In the genomic region with DNA sequence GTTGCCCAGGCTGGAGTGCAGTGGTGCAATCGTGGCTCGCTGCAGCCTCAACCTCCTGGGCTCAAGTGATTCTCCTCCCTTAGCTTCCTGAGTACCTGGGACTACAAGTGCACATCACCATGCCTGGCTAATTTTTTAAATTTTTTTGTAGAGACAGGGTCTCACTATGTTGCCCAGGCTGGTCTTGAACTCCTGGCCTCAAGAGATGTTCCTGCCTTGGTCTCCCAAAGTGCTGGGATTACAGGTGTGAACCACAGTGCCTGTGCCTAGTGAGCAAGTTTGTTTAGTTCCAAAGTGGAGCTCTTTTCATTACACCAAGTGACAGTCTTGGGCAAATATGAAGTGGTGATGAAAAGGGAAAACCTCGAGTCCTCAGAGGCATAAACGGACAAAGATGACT, we compare ENCODE assay signal across 10 cellular contexts. TPM values are rescaled to one million over a fixed set of nuclear protein-coding genes. Genes with fewer than 3 reads are reported as not detected.
A peak's percentile ranks its signal among the peaks of the same experiment; 100 is the strongest.
DNase-seq lines count a peak whose midpoint lies in the region; ATAC-seq and TF ChIP-seq lines count a peak whose summit lies in the region.
"Not testable (repeated sequence)": the region's sequence is repeated elsewhere in the genome, so short reads cannot be mapped to it uniquely, and the experiment has no call there.
"Had no signal": no experiment of that assay in that cellular context is flagged by ENCODE, and none has a peak within 500 bp of the region (broad histone marks: within the 10 kb centered on the region; RNA-seq: fewer than 3 reads in every experiment).

No MANE protein-coding gene starts in this region.

- WGBS in HUES64, result 94% methylated on average over 4 of the region's 4 CpGs
- WGBS in mammary epithelial cell (ENCODE audit: low coverage, missing lambda C conversion rate), result 80% methylated on average over 4 of the region's 4 CpGs

- not testable (repeated sequence) for DNase-seq in CD4-positive, CD25-positive, alpha-beta regulatory T cell; T-cell; activated T-helper 1 cell treated with anti-CD3 and anti-CD28 coated beads, Interleukin-12 subunit alpha, Interleukin-12 subunit beta, Interleukin-2, Interleukin-4 antibody, amounts not matched to agents 30 ng/mL and 10 ng/mL and 1 ng/mL, durations not matched to agents 14 hours and 24 hours and 36 hours (ENCODE audit: low spot score); mammary epithelial cell; immature natural killer cell

- not testable (repeated sequence) for H2AFZ ChIP-seq in mammary epithelial cell (ENCODE audit: low read depth, low read length)

- in situ Hi-C loops in mammary epithelial cell (cut with MboI; ENCODE audit: low sequenced_read_pairs in 2 of 2), result not testable (repeated sequence)

- H3K27me3 Mint-ChIP-seq in CD4-positive, CD25-positive, alpha-beta regulatory T cell; T-cell; activated T-helper 1 cell treated with anti-CD3 and anti-CD28 coated beads, Interleukin-12 subunit alpha, Interleukin-12 subunit beta, Interleukin-2, Interleukin-4 antibody, amounts not matched to agents 30 ng/mL and 10 ng/mL and 1 ng/mL, durations not matched to agents 14 hours and 24 hours and 36 hours (ENCODE audit: insufficient read depth); immature natural killer cell (ENCODE audit: low read depth in 3 of 3); nephron (ENCODE audit: low read depth); stimulated activated naive CD8-positive, alpha-beta T cell treated with anti-CD3 and anti-CD28 coated beads, Interleukin-15, Interleukin-2, amounts not matched to agents 100 ng/mL and 50 ng/mL, for 24 hours: not testable (repeated sequence)

- not testable (repeated sequence) for H3K27ac ChIP-seq in CD4-positive, CD25-positive, alpha-beta regulatory T cell (ENCODE audit: insufficient read depth, low read length, poor library complexity, severe bottlenecking); HUES64 (ENCODE audit: low read depth, low read length); mammary epithelial cell (ENCODE audit: insufficient read depth, low read depth, low read length)

- not testable (repeated sequence) for H3K9me3 ChIP-seq in CD4-positive, CD25-positive, alpha-beta regulatory T cell (ENCODE audit: control insufficient read depth in 2 of 2, low read length in 2 of 2); HUES64 (ENCODE audit: insufficient read depth, low read depth, low read length); mammary epithelial cell (replicated peaks; ENCODE audit: insufficient read depth, low read length)

- dilution Hi-C loops in mammary epithelial cell (cut with HindIII; ENCODE audit: low sequenced_read_pairs), result not testable (repeated sequence)

- H3K4me1 Mint-ChIP-seq in CD4-positive, CD25-positive, alpha-beta regulatory T cell, result peaks cover 10 to 80% (median 57%) of the 10 kb centered on the region in 4 donors
- H3K4me1 Mint-ChIP-seq in T-cell, result peaks cover 53 to 71% (median 65%) of the 10 kb centered on the region in 3 donors
- peaks cover 53% of the 10 kb centered on the region for H3K4me1 Mint-ChIP-seq in activated T-helper 1 cell treated with anti-CD3 and anti-CD28 coated beads, Interleukin-12 subunit alpha, Interleukin-12 subunit beta, Interleukin-2, Interleukin-4 antibody, amounts not matched to agents 30 ng/mL and 10 ng/mL and 1 ng/mL, durations not matched to agents 14 hours and 24 hours and 36 hours (ENCODE audit: low read depth)
- H3K4me1 Mint-ChIP-seq in immature natural killer cell, result peaks cover 58 to 82% of the 10 kb centered on the region in 2 donors
- H3K4me1 Mint-ChIP-seq in nephron, result peaks cover 16% of the 10 kb centered on the region
- H3K4me1 Mint-ChIP-seq in stimulated activated naive CD8-positive, alpha-beta T cell treated with anti-CD3 and anti-CD28 coated beads, Interleukin-15, Interleukin-2, amounts not matched to agents 100 ng/mL and 50 ng/mL, for 24 hours (ENCODE audit: low read depth), result peaks cover 58% of the 10 kb centered on the region

- not testable (repeated sequence) for H4K20me1 ChIP-seq in mammary epithelial cell (ENCODE audit: insufficient read depth, low read length)

- not testable (repeated sequence) for H3K36me3 Mint-ChIP-seq in CD4-positive, CD25-positive, alpha-beta regulatory T cell; T-cell; immature natural killer cell
- H3K36me3 Mint-ChIP-seq in activated T-helper 1 cell treated with anti-CD3 and anti-CD28 coated beads, Interleukin-12 subunit alpha, Interleukin-12 subunit beta, Interleukin-2, Interleukin-4 antibody, amounts not matched to agents 30 ng/mL and 10 ng/mL and 1 ng/mL, durations not matched to agents 14 hours and 24 hours and 36 hours (ENCODE audit: low read depth), result peaks cover 16% of the 10 kb centered on the region
- H3K36me3 Mint-ChIP-seq in nephron (ENCODE audit: low read depth), result peaks cover 24% of the 10 kb centered on the region
- H3K36me3 Mint-ChIP-seq in stimulated activated naive CD8-positive, alpha-beta T cell treated with anti-CD3 and anti-CD28 coated beads, Interleukin-15, Interleukin-2, amounts not matched to agents 100 ng/mL and 50 ng/mL, for 24 hours (ENCODE audit: low read depth), result peaks cover 21% of the 10 kb centered on the region

- POLR2A ChIA-PET in T-cell (lab: Charles Lee), result interaction anchor here in 1 of 2 donors (0.6 kb wide), 1 partner anchor 350 kb away, joined by 3 read pairs; no protein-coding TSS in a partner anchor

- H3K36me3 ChIP-seq in CD4-positive, CD25-positive, alpha-beta regulatory T cell (ENCODE audit: control insufficient read depth, insufficient read depth, low read length); HUES64 (ENCODE audit: insufficient read depth, low read length); mammary epithelial cell (ENCODE audit: insufficient read depth, low read length): not testable (repeated sequence)

- not testable (repeated sequence) for TF ChIP-seq CTCF in mammary epithelial cell (conservative IDR thresholded peaks at IDR 0.05 in 1 of 2, IDR thresholded peaks at IDR 0.05 in 1 of 2; ENCODE audit: extremely low read depth in 1 of 2, insufficient read depth in 1 of 2, low read depth in 1 of 2, low read length in 2 of 2); nephron (IDR thresholded peaks at IDR 0.05; ENCODE audit: unreplicated experiment in 3 of 3)

- CTCF ChIA-PET in T-cell (lab: Charles Lee), result interaction anchor here (0.6 to 1.4 kb wide), 5 partner anchors 8 to 486 kb away, joined by 3 to 7 read pairs (median 4); a partner anchor contains a TSS
- CTCF ChIA-PET in mammary epithelial cell (lab: Charles Lee; ENCODE audit: low non-redundant PET), result not testable (repeated sequence)

- not testable (repeated sequence) for H3K9ac ChIP-seq in HUES64 (ENCODE audit: low read depth, low read length); mammary epithelial cell (ENCODE audit: insufficient read depth, low read length)

- peaks cover 72% of the 10 kb centered on the region for H3K79me2 ChIP-seq in mammary epithelial cell (ENCODE audit: insufficient read depth, low read length)

- H3K27me3 ChIP-seq in CD4-positive, CD25-positive, alpha-beta regulatory T cell (ENCODE audit: control insufficient read depth, insufficient read depth, low read length); HUES64 (ENCODE audit: insufficient read depth, low read length); mammary epithelial cell (ENCODE audit: insufficient read depth, low read length): not testable (repeated sequence)

- H3K9me3 Mint-ChIP-seq in CD4-positive, CD25-positive, alpha-beta regulatory T cell; T-cell; activated T-helper 1 cell treated with anti-CD3 and anti-CD28 coated beads, Interleukin-12 subunit alpha, Interleukin-12 subunit beta, Interleukin-2, Interleukin-4 antibody, amounts not matched to agents 30 ng/mL and 10 ng/mL and 1 ng/mL, durations not matched to agents 14 hours and 24 hours and 36 hours; immature natural killer cell; nephron; stimulated activated naive CD8-positive, alpha-beta T cell treated with anti-CD3 and anti-CD28 coated beads, Interleukin-15, Interleukin-2, amounts not matched to agents 100 ng/mL and 50 ng/mL, for 24 hours: not testable (repeated sequence)

- peak overlapping the region in 2 of 3 donors; percentile 81 to 97 for H3K27ac Mint-ChIP-seq in CD4-positive, CD25-positive, alpha-beta regulatory T cell
- H3K27ac Mint-ChIP-seq in T-cell (peak overlapping the region; percentile 23 to 61), immature natural killer cell (peak overlapping the region in 5 of 6 donors; percentile 55 to 92 (median 86)), nephron (peak overlapping the region; percentile 67 to 97 (median 68))
- not testable (repeated sequence) for H3K27ac Mint-ChIP-seq in activated T-helper 1 cell treated with anti-CD3 and anti-CD28 coated beads, Interleukin-12 subunit alpha, Interleukin-12 subunit beta, Interleukin-2, Interleukin-4 antibody, amounts not matched to agents 30 ng/mL and 10 ng/mL and 1 ng/mL, durations not matched to agents 14 hours and 24 hours and 36 hours; stimulated activated naive CD8-positive, alpha-beta T cell treated with anti-CD3 and anti-CD28 coated beads, Interleukin-15, Interleukin-2, amounts not matched to agents 100 ng/mL and 50 ng/mL, for 24 hours

- not testable (repeated sequence) for BruUV-seq in mammary epithelial cell (replicated peaks; lab: Mats Ljungman, UMichigan)

- not testable (repeated sequence) for ATAC-seq in CD4-positive, CD25-positive, alpha-beta regulatory T cell (ENCODE audit: low read depth in 2 of 2); T-cell (replicated peaks in 1 of 4)

- H3K4me3 ChIP-seq in CD4-positive, CD25-positive, alpha-beta regulatory T cell (ENCODE audit: low read depth, low read length), result peak overlapping the region; percentile 98
- H3K4me3 ChIP-seq in HUES64 (ENCODE audit: low read length) (peak overlapping the region; percentile 87; the same call in 1 of the 2 replicates), mammary epithelial cell (replicated peaks in 1 of 3; ENCODE audit: insufficient read depth in 1 of 3, low read depth in 2 of 3, low read length in 3 of 3) (peak overlapping the region in 1 of 3 experiments; percentile 8)

- intact Hi-C loops in activated T-helper 1 cell treated with anti-CD3 and anti-CD28 coated beads, Interleukin-12 subunit alpha, Interleukin-12 subunit beta, Interleukin-2, Interleukin-4 antibody, amounts not matched to agents 30 ng/mL and 10 ng/mL and 1 ng/mL, durations not matched to agents 14 hours and 24 hours and 36 hours (cut with micrococcal nuclease), result loop anchor here (5.0 to 10.0 kb wide), 2 partner anchors 340 to 487 kb away; a partner anchor contains a TSS
- intact Hi-C loops in mammary epithelial cell (cut with micrococcal nuclease), result not testable (repeated sequence)

- peak overlapping the region; percentile 96 to 100 (median 98) for H3K4me3 Mint-ChIP-seq in CD4-positive, CD25-positive, alpha-beta regulatory T cell
- peak overlapping the region; percentile 87 to 95 (median 93) for H3K4me3 Mint-ChIP-seq in T-cell
- peak overlapping the region; percentile 95 for H3K4me3 Mint-ChIP-seq in activated T-helper 1 cell treated with anti-CD3 and anti-CD28 coated beads, Interleukin-12 subunit alpha, Interleukin-12 subunit beta, Interleukin-2, Interleukin-4 antibody, amounts not matched to agents 30 ng/mL and 10 ng/mL and 1 ng/mL, durations not matched to agents 14 hours and 24 hours and 36 hours
- peak overlapping the region; percentile 87 to 95 (median 93) for H3K4me3 Mint-ChIP-seq in immature natural killer cell
- peak overlapping the region; percentile 91 to 97 (median 95) for H3K4me3 Mint-ChIP-seq in nephron
- peak overlapping the region; percentile 95 for H3K4me3 Mint-ChIP-seq in stimulated activated naive CD8-positive, alpha-beta T cell treated with anti-CD3 and anti-CD28 coated beads, Interleukin-15, Interleukin-2, amounts not matched to agents 100 ng/mL and 50 ng/mL, for 24 hours

- peak overlapping the region; percentile 90 for H3K4me2 ChIP-seq in mammary epithelial cell (ENCODE audit: insufficient read depth, low read depth, low read length)

- H3K4me1 ChIP-seq in CD4-positive, CD25-positive, alpha-beta regulatory T cell (ENCODE audit: control insufficient read depth, insufficient read depth, low read length, poor library complexity, severe bottlenecking), result peaks cover 35% of the 10 kb centered on the region
- not testable (repeated sequence) for H3K4me1 ChIP-seq in HUES64 (ENCODE audit: insufficient read depth, low read length)
- peaks cover 19% of the 10 kb centered on the region for H3K4me1 ChIP-seq in mammary epithelial cell (ENCODE audit: insufficient read depth, low read length)

RNA-seq across cellular contexts. Expression of a gene that starts 2.1 kb away (rescaled TPM):
- 43.2 TPM for total RNA-seq in CD4-positive, CD25-positive, alpha-beta regulatory T cell
- 100 to 1,000 TPM; 170 to 222 (median 189) TPM for polyA plus RNA-seq in CD4-positive, CD25-positive, alpha-beta regulatory T cell
- 116 TPM for polyA plus RNA-seq in HUES64 (2013, experiment 1 of 2)
- polyA plus RNA-seq in HUES64 (2013, experiment 2 of 2), result 110 TPM
- total RNA-seq in T-cell (10 to 100 TPM; 40.8 to 93.8 (median 88.1) TPM), mammary epithelial cell (100 to 1,000 TPM; 108 to 209 TPM)
- total RNA-seq in activated T-helper 1 cell treated with anti-CD3 and anti-CD28 coated beads, Interleukin-12 subunit alpha, Interleukin-12 subunit beta, Interleukin-2, Interleukin-4 antibody, amounts not matched to agents 30 ng/mL and 10 ng/mL and 1 ng/mL, durations not matched to agents 14 hours and 24 hours and 36 hours, result 208 and 220 TPM in 2 replicates
- polyA plus RNA-seq in mammary epithelial cell (165 TPM), immature natural killer cell (100 to 1,000 TPM; 172 to 320 (median 243) TPM)
- 11.5 TPM for polyA minus RNA-seq in mammary epithelial cell

RNA-seq across cellular contexts. Expression of a gene that starts 13.9 kb away (rescaled TPM):
- total RNA-seq in CD4-positive, CD25-positive, alpha-beta regulatory T cell, result not detected
- polyA plus RNA-seq in CD4-positive, CD25-positive, alpha-beta regulatory T cell, result under 1 TPM in 1 of 4 donors, not detected in 3; 0.20 TPM
- not detected for polyA plus RNA-seq in HUES64 (2013, experiment 1 of 2)
- not detected for polyA plus RNA-seq in HUES64 (2013, experiment 2 of 2)
- total RNA-seq in T-cell (not detected), mammary epithelial cell (not detected)
- not detected in 2 replicates for total RNA-seq in activated T-helper 1 cell treated with anti-CD3 and anti-CD28 coated beads, Interleukin-12 subunit alpha, Interleukin-12 subunit beta, Interleukin-2, Interleukin-4 antibody, amounts not matched to agents 30 ng/mL and 10 ng/mL and 1 ng/mL, durations not matched to agents 14 hours and 24 hours and 36 hours
- polyA plus RNA-seq in mammary epithelial cell (not detected), immature natural killer cell (under 1 TPM in 1 of 3 donors, not detected in 2; 0.18 TPM)
- not detected for polyA minus RNA-seq in mammary epithelial cell
- total RNA-seq: epithelial cell of proximal tubule, pulmonary artery endothelial cell had no signal

RNA-seq across cellular contexts. Expression of a gene that starts 54.5 kb away (rescaled TPM):
- not detected for total RNA-seq in CD4-positive, CD25-positive, alpha-beta regulatory T cell
- 1 to 10 TPM in 1 of 4 donors, under 1 TPM in 3; 0.09 to 1.4 (median 0.41) TPM for polyA plus RNA-seq in CD4-positive, CD25-positive, alpha-beta regulatory T cell
- polyA plus RNA-seq in HUES64 (2013, experiment 1 of 2), result 17.2 TPM
- polyA plus RNA-seq in HUES64 (2013, experiment 2 of 2), result 16.9 TPM
- total RNA-seq in T-cell (under 1 TPM in 3 of 5 donors, not detected in 2; 0.18 to 0.30 (median 0.23) TPM), mammary epithelial cell (10 to 100 TPM in 1 of 2 donors, 1 to 10 TPM in 1; 7.2 to 11.1 TPM)
- 0.16 and 0.49 TPM in 2 replicates for total RNA-seq in activated T-helper 1 cell treated with anti-CD3 and anti-CD28 coated beads, Interleukin-12 subunit alpha, Interleukin-12 subunit beta, Interleukin-2, Interleukin-4 antibody, amounts not matched to agents 30 ng/mL and 10 ng/mL and 1 ng/mL, durations not matched to agents 14 hours and 24 hours and 36 hours
- polyA plus RNA-seq in mammary epithelial cell (23.2 TPM), immature natural killer cell (under 1 TPM in 1 of 3 donors, not detected in 2; 0.82 TPM)
- 18.1 TPM for polyA minus RNA-seq in mammary epithelial cell
